1 cellular context compared by ENCODE assay signal in genomic region chr20:5205348-5206210, GRCh38.
TF ChIP-seq lines count a peak whose summit lies in the region.

No MANE protein-coding gene starts in this region.

TF ChIP-seq in HepG2, 621 proteins besides CTCF, POLR2A, EP300 and RAD21 (continued from another document and continues in another):
- TF ChIP-seq ZNF687 (CRISPR knock-in tag; IDR thresholded peaks at IDR 0.05) (no peak), ATF7-NPFF (CRISPR knock-in tag; IDR thresholded peaks at IDR 0.05; ENCODE audit: low read depth) (no peak), BHLHE40 (IDR thresholded peaks at IDR 0.05; ENCODE audit: low read length) (peak; percentile 57), ZBTB8A (CRISPR knock-in tag; IDR thresholded peaks at IDR 0.05; ENCODE audit: borderline replicate concordance, low read depth) (no peak), SMARCC2 (IDR thresholded peaks at IDR 0.05) (no peak), KLF11 (CRISPR knock-in tag; IDR thresholded peaks at IDR 0.05) (peak; percentile 32; the same call in 1 of the 2 replicates), SMAD1 (CRISPR knock-in tag; IDR thresholded peaks at IDR 0.05; ENCODE audit: borderline replicate concordance, low read depth) (no peak), ZBTB7B (CRISPR knock-in tag; IDR thresholded peaks at IDR 0.05) (0 out of 2 replicates have a peak, but pooled peaks have one; percentile 22), ZNF350 (CRISPR knock-in tag; IDR thresholded peaks at IDR 0.05; ENCODE audit: borderline replicate concordance, low read depth) (no peak), PRDM4 (CRISPR knock-in tag; IDR thresholded peaks at IDR 0.05; ENCODE audit: borderline replicate concordance) (no peak), ZNF605 (CRISPR knock-in tag; IDR thresholded peaks at IDR 0.05) (0 out of 2 replicates have a peak, but pooled peaks have one; percentile 46), LCORL (IDR thresholded peaks at IDR 0.05) (no peak), LCORL (CRISPR knock-in tag; IDR thresholded peaks at IDR 0.05) (0 out of 2 replicates have a peak, but pooled peaks have one; percentile 41), CEBPB (IDR thresholded peaks at IDR 0.05; ENCODE audit: borderline replicate concordance, low read depth, low read length) (no peak), RERE (CRISPR knock-in tag; IDR thresholded peaks at IDR 0.05; ENCODE audit: low read depth) (no peak), ZNF3 (CRISPR knock-in tag; IDR thresholded peaks at IDR 0.05) (no peak), ZNF124 (CRISPR knock-in tag; IDR thresholded peaks at IDR 0.05) (peak; percentile 81; the same call in 1 of the 2 replicates), ETV5 (CRISPR knock-in tag; IDR thresholded peaks at IDR 0.05; ENCODE audit: borderline replicate concordance) (0 out of 2 replicates have a peak, but pooled peaks have one; percentile 16), ZNF792 (CRISPR knock-in tag; IDR thresholded peaks at IDR 0.05) (0 out of 2 replicates have a peak, but pooled peaks have one; percentile 21), SMAD9 (CRISPR knock-in tag; IDR thresholded peaks at IDR 0.05) (0 out of 2 replicates have a peak, but pooled peaks have one; percentile 34), HMGXB4 (CRISPR knock-in tag; IDR thresholded peaks at IDR 0.05; ENCODE audit: borderline replicate concordance in 1 of 2, low read depth in 1 of 2) (peak in 1 of 2 experiments; percentile 76; a peak in 2 of 4 replicates), ZBTB33 (CRISPR knock-in tag; IDR thresholded peaks at IDR 0.05) (peak; percentile 60; the same call in 1 of the 2 replicates), IRF9 (CRISPR knock-in tag; IDR thresholded peaks at IDR 0.05; ENCODE audit: borderline replicate concordance) (0 out of 2 replicates have a peak, but pooled peaks have one; percentile 39), ARID3A (IDR thresholded peaks at IDR 0.05; ENCODE audit: low read depth, low read length) (no peak), LBX2 (CRISPR knock-in tag; IDR thresholded peaks at IDR 0.05; ENCODE audit: borderline replicate concordance) (no peak), ZNF563 (CRISPR knock-in tag; IDR thresholded peaks at IDR 0.05) (no peak), ZNF609 (CRISPR knock-in tag; IDR thresholded peaks at IDR 0.05; ENCODE audit: borderline replicate concordance) (no peak), ZFP90 (CRISPR knock-in tag; IDR thresholded peaks at IDR 0.05; ENCODE audit: borderline replicate concordance) (0 out of 2 replicates have a peak, but pooled peaks have one; percentile 35)
